In the genomic region with DNA sequence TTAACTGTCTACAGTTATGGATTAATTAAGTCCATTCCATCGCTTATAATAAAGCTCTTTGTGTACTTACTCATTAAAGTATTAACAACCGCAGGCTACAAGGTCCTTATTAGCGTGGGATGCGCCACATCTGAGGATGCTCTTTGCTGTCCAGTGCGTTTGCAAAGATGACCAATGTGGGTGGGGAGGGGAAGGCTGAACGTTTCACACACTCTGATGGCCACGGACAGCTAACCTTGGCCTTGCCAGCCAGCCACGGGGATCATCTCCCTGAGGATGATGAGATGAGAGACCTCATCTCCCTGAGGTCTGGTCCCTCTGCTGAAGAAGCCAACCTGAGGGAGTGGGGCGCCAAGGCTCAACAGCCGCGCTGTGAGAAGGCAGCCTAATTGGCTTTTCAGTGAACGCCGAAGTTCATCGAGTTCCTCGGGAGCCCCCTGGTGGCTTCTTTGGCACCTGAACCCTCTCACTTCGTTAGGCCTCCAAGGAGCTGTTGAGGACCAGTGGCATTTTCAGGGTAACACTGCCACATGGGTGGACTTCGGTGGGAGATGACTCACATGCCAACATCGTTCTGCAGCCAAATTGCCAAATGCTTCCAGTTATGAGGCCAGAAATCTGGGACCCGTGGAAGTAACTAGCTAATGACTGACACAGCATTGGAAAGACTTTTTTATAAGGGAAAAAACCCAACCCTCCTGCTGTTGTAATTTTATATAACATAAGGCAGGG, we compare ENCODE assay signal across 8 cellular contexts.
DNase-seq lines count a peak whose midpoint lies in the region; ATAC-seq and TF ChIP-seq lines count a peak whose summit lies in the region.

No MANE protein-coding gene starts in this region.

- no peaks in the 10 kb centered on the region for H3K9me2 ChIP-seq in neural cell (ENCODE audit: insufficient read depth, low read length)

- peaks cover 6% of the 10 kb centered on the region for H3K4me1 Mint-ChIP-seq in activated T-cell treated with anti-CD3 and anti-CD28 coated beads, Interleukin-2, amount 50 U/mL, for 24 hours (ENCODE audit: low read depth)

- POLR2A ChIA-PET in Panc1 (lab: Charles Lee): no interaction called here

- no peaks in the 10 kb centered on the region; the same call in 1 of the 2 replicates for H3K4me1 ChIP-seq in Panc1 (ENCODE audit: control insufficient read depth, insufficient read depth, low read length)

- peak; percentile 81 for TF ChIP-seq CTCF in C4-2B (conservative IDR thresholded peaks at IDR 0.05)
- TF ChIP-seq CTCF in Panc1 (IDR thresholded peaks at IDR 0.05): peak; percentile 74
- peak; percentile 92 for TF ChIP-seq CTCF in neural cell (IDR thresholded peaks at IDR 0.05; ENCODE audit: poor library complexity, severe bottlenecking)

- no peak overlapping the region for H2AFZ ChIP-seq in neural cell (ENCODE audit: low read depth, low read length)

- peak overlapping the region; percentile 52 for H3K27ac ChIP-seq in C4-2B
- peak overlapping the region; percentile 54 for H3K27ac ChIP-seq in Panc1 (ENCODE audit: low read length)
- H3K27ac ChIP-seq in neural cell (ENCODE audit: low read length): no peak overlapping the region

- no peaks in the 10 kb centered on the region for H4K20me1 ChIP-seq in neural cell (ENCODE audit: insufficient read depth)

- CTCF ChIA-PET in Panc1 (lab: Charles Lee): interaction anchor here (0.6 to 1.3 kb wide), 8 partner anchors 20 to 304 kb away, joined by 3 to 9 read pairs (median 3); no protein-coding TSS in a partner anchor

- H3K9me3 ChIP-seq in Panc1 (ENCODE audit: control insufficient read depth, insufficient read depth, low read depth, low read length) (no peaks in the 10 kb centered on the region), neural cell (ENCODE audit: low read length) (no peaks in the 10 kb centered on the region)

- BruUV-seq in Panc1 (replicated peaks; lab: Mats Ljungman, UMichigan): no TSS peak

- H3K27ac Mint-ChIP-seq in activated T-cell treated with anti-CD3 and anti-CD28 coated beads, Interleukin-2, amount 50 U/mL, for 24 hours: no peak overlapping the region

- H3K9ac ChIP-seq in neural cell (ENCODE audit: low read length): no peak overlapping the region

- H3K9me3 Mint-ChIP-seq in activated T-cell treated with anti-CD3 and anti-CD28 coated beads, Interleukin-2, amount 50 U/mL, for 24 hours: no peaks in the 10 kb centered on the region

- peak; percentile 38 for TF ChIP-seq EP300 in neural cell (conservative IDR thresholded peaks at IDR 0.05; ENCODE audit: poor library complexity, severe bottlenecking)

- H3K4me2 ChIP-seq in neural cell (ENCODE audit: low read length): no peak overlapping the region

- H3K79me2 ChIP-seq in neural cell (replicated peaks; ENCODE audit: insufficient read depth, low read length): no peaks in the 10 kb centered on the region

- DNase-seq in HT1080 (ENCODE audit: low read depth) (peak; percentile 80), Panc1 (ENCODE audit: low read depth, low spot score) (peak; percentile 51), fibroblast of peridontal ligament (ENCODE audit: extremely low read depth) (peak; percentile 84)
- DNase-seq in activated T-cell treated with anti-CD3 and anti-CD28 coated beads, Interleukin-2, amount 50 U/mL, for 24 hours: peak; percentile 86
- DNase-seq in stimulated activated naive CD8-positive, alpha-beta T cell treated with anti-CD3 and anti-CD28 coated beads, Interleukin-15, Interleukin-2, amounts not matched to agents 100 U/mL and 50 U/mL, for 24 hours: peak; percentile 85

- H3K36me3 ChIP-seq in Panc1 (ENCODE audit: control insufficient read depth, insufficient read depth, low read length) (no peaks in the 10 kb centered on the region), neural cell (ENCODE audit: insufficient read depth, low read length) (no peaks in the 10 kb centered on the region)

- in situ Hi-C loops in Panc1 (cut with HindIII; ENCODE audit: low pct_unique_long_range_greater_than_20kb, low sequenced_read_pairs): no loop called here

- peaks cover 4% of the 10 kb centered on the region for H3K27me3 Mint-ChIP-seq in activated T-cell treated with anti-CD3 and anti-CD28 coated beads, Interleukin-2, amount 50 U/mL, for 24 hours

- no peaks in the 10 kb centered on the region for H3F3A ChIP-seq in neural cell (ENCODE audit: insufficient read depth, low read length, poor library complexity, severe bottlenecking)

- H3K36me3 Mint-ChIP-seq in activated T-cell treated with anti-CD3 and anti-CD28 coated beads, Interleukin-2, amount 50 U/mL, for 24 hours (ENCODE audit: low read depth): no peaks in the 10 kb centered on the region

- intact Hi-C loops in Panc1 (cut with micrococcal nuclease; ENCODE audit: unreplicated experiment): loop anchor here (2.0 kb wide), 1 partner anchor 302 kb away; no protein-coding TSS in a partner anchor

- H3K4me3 ChIP-seq in Panc1 (ENCODE audit: low read depth in 2 of 2, low read length in 2 of 2) (no peak overlapping the region), neural cell (ENCODE audit: low read length) (no peak overlapping the region)

- H3K27me3 ChIP-seq in Panc1 (ENCODE audit: control insufficient read depth, insufficient read depth, low read length) (no peaks in the 10 kb centered on the region), neural cell (ENCODE audit: insufficient read depth, low read depth, low read length) (no peaks in the 10 kb centered on the region)

- H3K4me3 Mint-ChIP-seq in activated T-cell treated with anti-CD3 and anti-CD28 coated beads, Interleukin-2, amount 50 U/mL, for 24 hours: no peak overlapping the region

- peak; percentile 79 for ATAC-seq in GM19438 (IDR thresholded peaks at IDR 0.05; ENCODE audit: low read depth, unreplicated experiment)
- ATAC-seq in Panc1: peak; percentile 96
- peak; percentile 73 for ATAC-seq in stimulated activated naive CD8-positive, alpha-beta T cell treated with anti-CD3 and anti-CD28 coated beads, Interleukin-15, Interleukin-2, amounts not matched to agents 100 U/mL and 50 U/mL, for 24 hours

- TF ChIP-seq RAD21 in neural cell (conservative IDR thresholded peaks at IDR 0.05): peak; percentile 89

TF ChIP-seq in neural cell, 6 proteins besides CTCF, POLR2A, EP300 and RAD21:
- peak; percentile 97 for TF ChIP-seq SMC3 (conservative IDR thresholded peaks at IDR 0.05; ENCODE audit: poor library complexity)
- TF ChIP-seq POLR2AphosphoS5 (IDR thresholded peaks at IDR 0.05): no peak
- TF ChIP-seq EZH2 (IDR thresholded peaks at IDR 0.05; ENCODE audit: borderline replicate concordance, insufficient read depth, low read length, poor library complexity, severe bottlenecking): no peak
